15 cellular contexts compared by ENCODE assay signal in the genomic region with DNA sequence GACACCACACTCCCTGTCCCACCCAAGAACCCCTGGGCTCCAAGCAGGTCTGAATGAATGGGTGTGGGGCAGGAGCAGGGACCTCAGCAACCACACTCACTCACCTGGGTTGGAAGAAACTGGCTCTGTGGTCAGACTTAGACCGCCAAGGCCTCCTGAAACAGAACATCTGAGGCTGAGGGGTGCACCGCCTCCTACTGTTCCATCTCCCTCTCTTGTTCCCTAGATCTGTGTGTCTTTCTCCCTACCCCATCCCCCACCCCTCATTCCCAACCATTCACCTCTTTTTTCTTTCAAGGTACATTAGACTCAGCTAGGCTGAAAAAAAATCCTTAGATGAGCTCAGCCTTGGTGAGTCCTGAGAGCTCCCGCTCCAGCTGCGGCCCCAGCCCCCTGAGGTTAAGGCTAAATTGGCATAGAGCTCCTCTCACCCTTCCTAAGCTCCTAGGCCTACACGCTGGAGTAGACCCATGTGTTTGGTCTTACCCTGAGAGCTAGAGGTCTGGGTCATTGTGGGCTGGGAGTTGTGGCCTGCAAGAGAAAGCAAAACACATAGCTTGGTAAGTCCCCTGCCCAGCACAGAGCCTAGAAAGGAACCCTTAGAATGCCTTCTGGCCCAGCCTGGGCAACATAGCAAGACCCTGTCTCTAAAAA. TPM values are rescaled to one million over a fixed set of nuclear protein-coding genes. Genes with fewer than 3 reads are reported as not detected.
DNase-seq lines count a peak whose midpoint lies in the region; ATAC-seq lines count a peak whose summit lies in the region.
"Had no signal": no experiment of that assay in that cellular context is flagged by ENCODE, and none has a peak within 500 bp of the region (broad histone marks: within the 10 kb centered on the region; RNA-seq: fewer than 3 reads in every experiment).

No MANE protein-coding gene starts in this region.

- H4K91ac ChIP-seq in neuronal stem cell (ENCODE audit: low read depth, low read length, poor library complexity) = no peak overlapping the region

- H2BK5ac ChIP-seq in neuronal stem cell (ENCODE audit: low read length) = no peak overlapping the region

- H3K23ac ChIP-seq in neuronal stem cell (ENCODE audit: low read depth, low read length, poor library complexity) = no peak overlapping the region

- peaks cover 2% of the 10 kb centered on the region for H3K79me1 ChIP-seq in neuronal stem cell (ENCODE audit: low read depth, low read length)

- H3K27ac Mint-ChIP-seq in activated CD4-positive, alpha-beta T cell treated with anti-CD3 and anti-CD28 coated beads for 36 hours = peak overlapping the region; percentile 74
- peak overlapping the region; percentile 97 for H3K27ac Mint-ChIP-seq in activated CD4-positive, alpha-beta memory T cell treated with anti-CD3 and anti-CD28 coated beads for 36 hours
- H3K27ac Mint-ChIP-seq: memory B cell had no signal

- H3K9me3 ChIP-seq in neuronal stem cell (replicated peaks in 1 of 2; ENCODE audit: control insufficient read depth in 2 of 2, insufficient read depth in 1 of 2, low read depth in 1 of 2, low read length in 2 of 2) = peaks cover 0 to 5% of the 10 kb centered on the region in 2 donors

- no peak overlapping the region for H3K14ac ChIP-seq in neuronal stem cell (ENCODE audit: low read length)

- CTCF ChIA-PET in activated CD4-positive, alpha-beta T cell treated with anti-CD3 and anti-CD28 coated beads for 36 hours (lab: Charles Lee) = interaction anchor here (0.6 to 2.6 kb wide), 6 partner anchors 10 to 44 kb away, joined by 3 to 17 read pairs (median 4); partner anchors contain the start of gene STING1
- CTCF ChIA-PET in activated CD4-positive, alpha-beta memory T cell treated with anti-CD3 and anti-CD28 coated beads for 36 hours (lab: Charles Lee) = interaction anchor here (0.6 to 4.9 kb wide), 8 partner anchors 10 to 60 kb away, joined by 3 to 29 read pairs (median 5); partner anchors contain the start of gene DNAJC18

- peak overlapping the region; percentile 45 for H3K9ac ChIP-seq in neuronal stem cell (ENCODE audit: low read depth, low read length, poor library complexity)

- no peaks in the 10 kb centered on the region for H3K27me3 Mint-ChIP-seq in activated CD4-positive, alpha-beta T cell treated with anti-CD3 and anti-CD28 coated beads for 36 hours
- H3K27me3 Mint-ChIP-seq in activated CD4-positive, alpha-beta memory T cell treated with anti-CD3 and anti-CD28 coated beads for 36 hours = no peaks in the 10 kb centered on the region

- H3K4me2 ChIP-seq in neuronal stem cell (ENCODE audit: insufficient read depth, low read length, poor library complexity, severe bottlenecking) = no peak overlapping the region

- H3K27ac ChIP-seq in neuronal stem cell (replicated peaks; ENCODE audit: low read length) = no peak overlapping the region

- H2BK120ac ChIP-seq in neuronal stem cell (ENCODE audit: low read depth, low read length) = no peak overlapping the region

- H3K36me3 ChIP-seq in neuronal stem cell (replicated peaks in 1 of 2; ENCODE audit: control insufficient read depth in 2 of 2, insufficient read depth in 2 of 2, low read length in 2 of 2) = no peaks in the 10 kb centered on the region

- WGBS in neuronal stem cell (ENCODE audit: extremely low coverage in 2 of 2, insufficient read length in 2 of 2, insufficient replicate concordance in 1 of 2), 2 donors = no CpG with 5 or more reads among the region's 5 CpGs

- POLR2A ChIA-PET in activated CD4-positive, alpha-beta T cell treated with anti-CD3 and anti-CD28 coated beads for 36 hours (lab: Charles Lee) = interaction anchor here (0.6 to 2.6 kb wide), 6 partner anchors 10 to 185 kb away, joined by 3 to 18 read pairs (median 6); partner anchors contain the start of genes DNAJC18 and STING1
- POLR2A ChIA-PET in activated CD4-positive, alpha-beta memory T cell treated with anti-CD3 and anti-CD28 coated beads for 36 hours (lab: Charles Lee) = interaction anchor here (0.9 to 4.1 kb wide), 10 partner anchors 10 to 104 kb away, joined by 3 to 52 read pairs (median 14); partner anchors contain the start of genes DNAJC18, STING1 and UBE2D2

- H3K4me3 ChIP-seq in neuronal stem cell (ENCODE audit: low read length in 2 of 2) = no peak overlapping the region

- no peak for ATAC-seq in activated CD4-positive, alpha-beta T cell treated with anti-CD3 and anti-CD28 coated beads for 36 hours
- peak; percentile 28 for ATAC-seq in GM21423 (IDR thresholded peaks at IDR 0.05; ENCODE audit: unreplicated experiment)
- no peak for ATAC-seq in GM21528 (IDR thresholded peaks at IDR 0.05; ENCODE audit: low FRiP score, unreplicated experiment)

- no peaks in the 10 kb centered on the region for H3K36me3 Mint-ChIP-seq in activated CD4-positive, alpha-beta T cell treated with anti-CD3 and anti-CD28 coated beads for 36 hours (ENCODE audit: low read depth)
- no peaks in the 10 kb centered on the region for H3K36me3 Mint-ChIP-seq in activated CD4-positive, alpha-beta memory T cell treated with anti-CD3 and anti-CD28 coated beads for 36 hours
- H3K36me3 Mint-ChIP-seq: memory B cell had no signal

- peak; percentile 55 for DNase-seq in activated CD4-positive, alpha-beta T cell treated with anti-CD3 and anti-CD28 coated beads for 36 hours
- no peak for DNase-seq in activated CD4-positive, alpha-beta T cell treated with anti-CD3 and anti-CD28 coated beads for 4 hours
- peak; percentile 69 for DNase-seq in activated CD4-positive, alpha-beta memory T cell treated with anti-CD3 and anti-CD28 coated beads for 36 hours
- DNase-seq in neuronal stem cell (ENCODE audit: low spot score) (no peak), DMS79 (lab: John Stamatoyannopoulos, UW) (no peak), midbrain (lab: John Stamatoyannopoulos, UW) (no peak)
- DNase-seq: 8988T, KG1, NCI-H1694, occipital lobe had no signal

- H2BK12ac ChIP-seq in neuronal stem cell (ENCODE audit: low read length) = no peak overlapping the region

- no peak overlapping the region for H3K18ac ChIP-seq in neuronal stem cell (ENCODE audit: low read length)

- no peak overlapping the region for H3K4ac ChIP-seq in neuronal stem cell (ENCODE audit: low read length)

- no peak overlapping the region for H4K8ac ChIP-seq in neuronal stem cell (ENCODE audit: low read depth, low read length)

- intact Hi-C loops in activated CD4-positive, alpha-beta T cell treated with anti-CD3 and anti-CD28 coated beads for 36 hours (cut with DNase I, micrococcal nuclease) = loop anchor here in 1 of 2 experiments (1.0 to 5.0 kb wide), 3 partner anchors 15 to 105 kb away; partner anchors contain the start of genes DNAJC18 and UBE2D2
- intact Hi-C loops in activated CD4-positive, alpha-beta memory T cell treated with anti-CD3 and anti-CD28 coated beads for 36 hours (cut with micrococcal nuclease) = loop anchor here (1.0 to 2.0 kb wide), 2 partner anchors 15 to 18 kb away; partner anchors contain the start of gene DNAJC18

- H3K4me3 Mint-ChIP-seq in activated CD4-positive, alpha-beta T cell treated with anti-CD3 and anti-CD28 coated beads for 36 hours = no peak overlapping the region
- no peak overlapping the region for H3K4me3 Mint-ChIP-seq in activated CD4-positive, alpha-beta memory T cell treated with anti-CD3 and anti-CD28 coated beads for 36 hours
- H3K4me3 Mint-ChIP-seq: memory B cell had no signal

- no peaks in the 10 kb centered on the region for H3K9me3 Mint-ChIP-seq in activated CD4-positive, alpha-beta T cell treated with anti-CD3 and anti-CD28 coated beads for 36 hours (ENCODE audit: low read depth)
- no peaks in the 10 kb centered on the region for H3K9me3 Mint-ChIP-seq in activated CD4-positive, alpha-beta memory T cell treated with anti-CD3 and anti-CD28 coated beads for 36 hours
- H3K9me3 Mint-ChIP-seq: memory B cell had no signal

- no peak overlapping the region for H2AK5ac ChIP-seq in neuronal stem cell (ENCODE audit: low read depth, low read length)

- no peak overlapping the region for H2BK15ac ChIP-seq in neuronal stem cell (ENCODE audit: low read length)

- H3K4me1 ChIP-seq in neuronal stem cell (ENCODE audit: control insufficient read depth in 2 of 2, insufficient read depth in 1 of 2, low read depth in 1 of 2, low read length in 2 of 2) = peaks cover 2 to 3% of the 10 kb centered on the region in 2 donors

- H2AFZ ChIP-seq in neuronal stem cell (ENCODE audit: low read length) = no peak overlapping the region

- H3K4me1 Mint-ChIP-seq in activated CD4-positive, alpha-beta T cell treated with anti-CD3 and anti-CD28 coated beads for 36 hours = peaks cover 67% of the 10 kb centered on the region
- H3K4me1 Mint-ChIP-seq in activated CD4-positive, alpha-beta memory T cell treated with anti-CD3 and anti-CD28 coated beads for 36 hours (ENCODE audit: low read depth) = peaks cover 69% of the 10 kb centered on the region

- peaks cover 0 to 4% (median 3%) of the 10 kb centered on the region in 3 experiments for H3K27me3 ChIP-seq in neuronal stem cell (ENCODE audit: control insufficient read depth in 3 of 3, insufficient read depth in 3 of 3, low read depth in 1 of 3, low read length in 3 of 3)

RNA-seq across cellular contexts. Expression of gene ECSCR, which starts 4.8 kb away (rescaled TPM):
- total RNA-seq in activated CD4-positive, alpha-beta T cell treated with anti-CD3 and anti-CD28 coated beads for 36 hours = 1 to 10 TPM in 1 of 2 experiments, under 1 TPM in 1; 0.83 to 2.6 TPM
- total RNA-seq in activated CD4-positive, alpha-beta memory T cell treated with anti-CD3 and anti-CD28 coated beads for 36 hours = 1 to 10 TPM; 3.7 to 4.2 TPM
- polyA plus RNA-seq in neuronal stem cell (2013, experiment 1 of 2) = 0.32 TPM
- polyA plus RNA-seq in neuronal stem cell (2013, experiment 2 of 2) = 0.21 TPM

RNA-seq across cellular contexts. Expression of gene SMIM33, which starts 13.0 kb away (rescaled TPM):
- total RNA-seq in activated CD4-positive, alpha-beta T cell treated with anti-CD3 and anti-CD28 coated beads for 36 hours = under 1 TPM; 0.46 to 0.50 TPM
- 1 to 10 TPM; 1.5 TPM for total RNA-seq in activated CD4-positive, alpha-beta memory T cell treated with anti-CD3 and anti-CD28 coated beads for 36 hours
- polyA plus RNA-seq in neuronal stem cell (2013, experiment 1 of 2) = not detected
- polyA plus RNA-seq in neuronal stem cell (2013, experiment 2 of 2) = not detected
- total RNA-seq: occipital lobe, skeletal muscle tissue, temporal lobe had no signal

RNA-seq across cellular contexts. Expression of gene DNAJC18, which starts 18.5 kb away (rescaled TPM):
- total RNA-seq in activated CD4-positive, alpha-beta T cell treated with anti-CD3 and anti-CD28 coated beads for 36 hours = 10 to 100 TPM; 33.1 to 35.6 TPM
- total RNA-seq in activated CD4-positive, alpha-beta memory T cell treated with anti-CD3 and anti-CD28 coated beads for 36 hours = 10 to 100 TPM; 54.1 to 56.0 TPM
- 15.9 TPM for polyA plus RNA-seq in neuronal stem cell (2013, experiment 1 of 2)
- 15.9 TPM for polyA plus RNA-seq in neuronal stem cell (2013, experiment 2 of 2)

RNA-seq across cellular contexts. Expression of gene STING1, which starts 24.8 kb away (rescaled TPM):
- 100 to 1,000 TPM; 178 to 183 TPM for total RNA-seq in activated CD4-positive, alpha-beta T cell treated with anti-CD3 and anti-CD28 coated beads for 36 hours
- total RNA-seq in activated CD4-positive, alpha-beta memory T cell treated with anti-CD3 and anti-CD28 coated beads for 36 hours = 100 to 1,000 TPM; 339 to 344 TPM
- 0.22 TPM for polyA plus RNA-seq in neuronal stem cell (2013, experiment 1 of 2)
- 0.10 TPM for polyA plus RNA-seq in neuronal stem cell (2013, experiment 2 of 2)

RNA-seq across cellular contexts. Expression of gene SPATA24, which starts 53.9 kb away (rescaled TPM):
- 1 to 10 TPM; 4.6 to 5.9 TPM for total RNA-seq in activated CD4-positive, alpha-beta T cell treated with anti-CD3 and anti-CD28 coated beads for 36 hours
- total RNA-seq in activated CD4-positive, alpha-beta memory T cell treated with anti-CD3 and anti-CD28 coated beads for 36 hours = 1 to 10 TPM; 3.7 to 5.2 TPM
- polyA plus RNA-seq in neuronal stem cell (2013, experiment 1 of 2) = 15.3 TPM
- polyA plus RNA-seq in neuronal stem cell (2013, experiment 2 of 2) = 15.2 TPM

Comparison
In these comparisons a context has a peak if more than half of its experiments do, and no peak if none do; other contexts are left out.
1. DNase-seq: peak in activated CD4-positive, alpha-beta T cell treated with anti-CD3 and anti-CD28 coated beads for 36 hours (single experiment) and activated CD4-positive, alpha-beta memory T cell treated with anti-CD3 and anti-CD28 coated beads for 36 hours (single experiment); none in activated CD4-positive, alpha-beta T cell treated with anti-CD3 and anti-CD28 coated beads for 4 hours (0 of 2), neuronal stem cell (single experiment), DMS79 (single experiment) and midbrain (single experiment).